16 cellular contexts compared by ENCODE assay signal in genomic region chr22:20389288-20389687, GRCh38. TPM values are rescaled to one million over a fixed set of nuclear protein-coding genes. Genes with fewer than 3 reads are reported as not detected.
DNase-seq lines count a peak whose midpoint lies in the region; ATAC-seq and TF ChIP-seq lines count a peak whose summit lies in the region.
"Had no signal": no experiment of that assay in that cellular context is flagged by ENCODE, and none has a peak within 500 bp of the region (broad histone marks: within the 10 kb centered on the region; RNA-seq: fewer than 3 reads in every experiment).

No MANE protein-coding gene starts in this region.

- no peak overlapping the region for H2BK20ac ChIP-seq in H9 (ENCODE audit: low read depth, low read length, poor library complexity, severe bottlenecking)

- TF ChIP-seq CTCF in H9 (conservative IDR thresholded peaks at IDR 0.05) (no peak), coronary artery (IDR thresholded peaks at IDR 0.05) (no peak), upper lobe of left lung (IDR thresholded peaks at IDR 0.05) (no peak)

- no peak overlapping the region for H3K23ac ChIP-seq in H9 (ENCODE audit: insufficient read length, low read depth, low read length)

- no peak overlapping the region for H2AFZ ChIP-seq in H9 (ENCODE audit: low read length)
- H2AFZ ChIP-seq: GM23248 had no signal

- no peak overlapping the region for H3K4me3 ChIP-seq in coronary artery
- H3K4me3 ChIP-seq in upper lobe of left lung = no peak overlapping the region
- H3K4me3 ChIP-seq: GM23248 had no signal

- no peak overlapping the region for H2BK12ac ChIP-seq in H9 (ENCODE audit: insufficient read length, low read depth, low read length)

- H2BK5ac ChIP-seq in H9 (ENCODE audit: insufficient read length, low read length) = no peak overlapping the region

- WGBS in H9 (ENCODE audit: extremely low coverage, insufficient read length, low lambda C conversion rate) = no CpG with 5 or more reads among the region's 6 CpGs
- WGBS in upper lobe of left lung, 2 donors = 91 to 95% methylated on average over 6 of the region's 6 CpGs

- H3K4me2 ChIP-seq in H9 (ENCODE audit: insufficient read depth, insufficient read length, low read length) = no peak overlapping the region

- H3K79me1 ChIP-seq in H9 (ENCODE audit: insufficient read depth, low read depth, low read length, poor library complexity, severe bottlenecking) = no peaks in the 10 kb centered on the region

- ATAC-seq in upper lobe of left lung (ENCODE audit: low FRiP score in 2 of 2) = no peak
- ATAC-seq in GM18498 (IDR thresholded peaks at IDR 0.05; ENCODE audit: unreplicated experiment) = no peak
- ATAC-seq: HCT116 had no signal

- no peak overlapping the region for H4K8ac ChIP-seq in H9 (replicated peaks; ENCODE audit: insufficient read length, low read depth, low read length)

- H3K56ac ChIP-seq in H9 (ENCODE audit: insufficient read length, low read depth, low read length) = no peak overlapping the region

- TF ChIP-seq EP300 in upper lobe of left lung (IDR thresholded peaks at IDR 0.05) = no peak

- DNase-seq in H9 (peak; percentile 4), coronary artery (ENCODE audit: low spot score) (peak; percentile 40), mesenteric fat pad (ENCODE audit: low spot score) (peak; percentile 53), kidney glomerular epithelial cell (lab: John Stamatoyannopoulos, UW) (no peak), upper lobe of left lung (no peak)
- DNase-seq: ACHN; BE2C; C1 segment of cervical spinal cord; Caco-2; CD4-positive, CD25-positive, alpha-beta regulatory T cell; CD8-positive, alpha-beta memory T cell; GM23248; HFFc6 had no signal

- H3K9me3 ChIP-seq in H9 (ENCODE audit: control insufficient read depth, low read depth, low read length) = no peaks in the 10 kb centered on the region
- no peaks in the 10 kb centered on the region for H3K9me3 ChIP-seq in upper lobe of left lung
- H3K9me3 ChIP-seq: BE2C, Caco-2 had no signal

- no peak overlapping the region for H4K5ac ChIP-seq in H9 (ENCODE audit: insufficient read length, low read depth, low read length)

- no peak overlapping the region for H3K18ac ChIP-seq in H9 (ENCODE audit: insufficient read length, low read depth, low read length)

- H3K27me3 ChIP-seq in H9 (ENCODE audit: insufficient read depth, low read length) (no peaks in the 10 kb centered on the region), upper lobe of left lung (no peaks in the 10 kb centered on the region)
- H3K27me3 ChIP-seq: BE2C had no signal

- no peak overlapping the region for H3T11ph ChIP-seq in H9 (ENCODE audit: low read length)

- H2BK120ac ChIP-seq in H9 (ENCODE audit: low read depth, low read length, poor library complexity, severe bottlenecking) = no peak overlapping the region

- H3K27ac ChIP-seq in H9 (ENCODE audit: insufficient read length, low read depth, low read length) (no peak overlapping the region), coronary artery (no peak overlapping the region), upper lobe of left lung (no peak overlapping the region)
- H3K27ac ChIP-seq: GM23248, HL-60 had no signal

- H3K14ac ChIP-seq in H9 (ENCODE audit: insufficient read depth, low read length) = no peak overlapping the region

- no peaks in the 10 kb centered on the region for H3K79me2 ChIP-seq in H9 (ENCODE audit: insufficient read depth, low read length)

- H3K9me3 Mint-ChIP-seq in H9 = no peaks in the 10 kb centered on the region

- H4K20me1 ChIP-seq in H9 (ENCODE audit: control insufficient read depth, insufficient read depth, insufficient read length) = no peaks in the 10 kb centered on the region

- peaks cover 2 to 3% of the 10 kb centered on the region in 2 experiments; a peak in 3 of 4 replicates for H3K4me1 Mint-ChIP-seq in H9

- H3K27ac Mint-ChIP-seq in H9 = no peak overlapping the region
- H3K27ac Mint-ChIP-seq: CD4-positive, CD25-positive, alpha-beta regulatory T cell; CD8-positive, alpha-beta memory T cell; HFFc6 had no signal

- H3K36me3 Mint-ChIP-seq in H9 (ENCODE audit: insufficient read depth in 1 of 3, low read depth in 3 of 3) = no peaks in the 10 kb centered on the region; a peak in 1 of 7 replicates
- H3K36me3 Mint-ChIP-seq: CD4-positive, CD25-positive, alpha-beta regulatory T cell had no signal

- H3K36me3 ChIP-seq in upper lobe of left lung = no peaks in the 10 kb centered on the region
- H3K36me3 ChIP-seq: BE2C had no signal

- peaks cover 9% of the 10 kb centered on the region for H3K27me3 Mint-ChIP-seq in H9 (ENCODE audit: low read depth)

- no peaks in the 10 kb centered on the region for H3K4me1 ChIP-seq in H9 (ENCODE audit: insufficient read depth, low read length)
- peaks cover 3 to 7% (median 5%) of the 10 kb centered on the region in 4 donors for H3K4me1 ChIP-seq in upper lobe of left lung
- H3K4me1 ChIP-seq: BE2C had no signal

- no peak overlapping the region for H2BK15ac ChIP-seq in H9 (ENCODE audit: low read depth, low read length)

- H3K4ac ChIP-seq in H9 (ENCODE audit: low read depth, low read length) = no peak overlapping the region

- TF ChIP-seq POLR2A in upper lobe of left lung (IDR thresholded peaks at IDR 0.05) = no peak

- no peak overlapping the region for H3K9ac ChIP-seq in H9 (ENCODE audit: extremely low read depth, insufficient read length, low read length)
- H3K9ac ChIP-seq: GM23248 had no signal

- H3K4me3 Mint-ChIP-seq in H9 = no peak overlapping the region
- H3K4me3 Mint-ChIP-seq: HFFc6 had no signal

- H3K23me2 ChIP-seq in H9 (ENCODE audit: insufficient read length, low read depth, low read length, poor library complexity, severe bottlenecking) = peaks cover under 1% of the 10 kb centered on the region

- no peak overlapping the region for H2AK5ac ChIP-seq in H9 (ENCODE audit: insufficient read length, low read length)

- no peak overlapping the region for H4K91ac ChIP-seq in H9 (ENCODE audit: insufficient read length, low read depth, low read length)

RNA-seq across cellular contexts. Expression of gene ZNF74, which starts 4.7 kb away (rescaled TPM):
- total RNA-seq in H9 (2021) (29.8 and 34.3 TPM in 2 replicates), mesenteric fat pad (5.2 TPM), upper lobe of left lung (10 to 100 TPM in 5 of 6 donors, 1 to 10 TPM in 1; 8.9 to 26.2 (median 12.7) TPM)

RNA-seq across cellular contexts. Expression of gene SCARF2, which starts 48.3 kb away (rescaled TPM):
- total RNA-seq in H9 (2021) = 10.8 and 12.7 TPM in 2 replicates
- total RNA-seq in mesenteric fat pad = 21.1 TPM
- 10 to 100 TPM; 10.1 to 36.7 (median 16.1) TPM for total RNA-seq in upper lobe of left lung

Comparison
In these comparisons a context has a peak if more than half of its experiments do, and no peak if none do; other contexts are left out.
1. DNase-seq: peak in H9 (single experiment), coronary artery (single experiment) and mesenteric fat pad (single experiment); none in kidney glomerular epithelial cell (single experiment) and upper lobe of left lung (0 of 2).